ENCODE assay signal across 21 cellular contexts in the genomic region with DNA sequence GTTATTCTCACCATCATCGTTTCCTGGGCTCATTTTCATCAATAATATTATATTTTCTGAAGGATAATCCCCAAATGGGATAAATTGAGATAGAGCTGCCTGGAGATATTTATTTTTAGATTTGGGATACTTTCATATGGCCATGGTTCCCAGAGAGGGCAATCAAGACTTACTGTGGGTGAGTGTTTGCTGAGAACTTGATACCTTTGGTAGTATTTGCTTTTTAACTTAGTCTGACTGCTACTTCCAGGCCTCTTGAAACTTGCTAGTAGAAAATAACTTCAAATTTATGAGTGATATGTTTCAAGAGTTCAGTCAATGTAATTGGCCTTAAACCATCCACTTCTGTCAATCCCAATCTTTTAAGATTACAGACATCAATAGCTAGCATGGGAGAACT.
DNase-seq lines count a peak whose midpoint lies in the region; ATAC-seq, FAIRE-seq and TF ChIP-seq lines count a peak whose summit lies in the region.
"Had no signal": no experiment of that assay in that cellular context is flagged by ENCODE, and none has a peak within 500 bp of the region (broad histone marks: within the 10 kb centered on the region; RNA-seq: fewer than 3 reads in every experiment).

No MANE protein-coding gene starts in this region.

- intact Hi-C loops in left lung (cut with DNase I): no loop called here

- no peaks in the 10 kb centered on the region for H3K27me3 ChIP-seq in left lung
- H3K27me3 ChIP-seq: BE2C had no signal

- no peak overlapping the region for H3K27ac ChIP-seq in left lung
- H3K27ac ChIP-seq: A549; BLaER1 treated with 17β-estradiol and CSF1 and Interleukin-3, amounts not matched to agents 10 nM and 100 nM; GM23248 had no signal

- peak; percentile 50 for DNase-seq in DMS53 (lab: John Stamatoyannopoulos, UW)
- DNase-seq in GM19239 (ENCODE audit: insufficient read length, low spot score): no peak
- DNase-seq in left lung: no peak
- no peak for DNase-seq in NCI-H187 treated with DMSO at 0.1 percent for 48 hours (lab: John Stamatoyannopoulos, UW)
- no peak for DNase-seq in RPMI8226
- DNase-seq: 8988T; ACHN; AML-193; BE2C; CD4-positive, alpha-beta T cell; CD8-positive, alpha-beta memory T cell; DMS 273 treated with DMSO at 0.1 percent for 48 hours; DND-41; GM23248; H9 had no signal

- peaks cover 0 to 2% of the 10 kb centered on the region in 2 donors for H3K9me3 ChIP-seq in left lung
- H3K9me3 ChIP-seq: A549, BE2C had no signal

- H3K36me3 ChIP-seq in left lung: no peaks in the 10 kb centered on the region
- H3K36me3 ChIP-seq: BE2C; BLaER1 treated with 17β-estradiol and CSF1 and Interleukin-3, amounts not matched to agents 10 nM and 100 nM had no signal

- FAIRE-seq in GM19239 (lab: Jason Lieb, UNC): peak; percentile 62
- FAIRE-seq: A549, D721Med, GM12892 had no signal

- TF ChIP-seq CTCF in left lung (IDR thresholded peaks at IDR 0.05): no peak

- H3K4me1 ChIP-seq in left lung: no peaks in the 10 kb centered on the region
- H3K4me1 ChIP-seq: A549; BE2C; BLaER1 treated with 17β-estradiol and CSF1 and Interleukin-3, amounts not matched to agents 10 nM and 100 nM had no signal

- ATAC-seq in left lung (peak; percentile 91), esophagus mucosa (no peak)
- ATAC-seq: A549, HCT116 had no signal

- H3K4me3 ChIP-seq in left lung: no peak overlapping the region
- H3K4me3 ChIP-seq: A549; BLaER1 treated with 17β-estradiol and CSF1 and Interleukin-3, amounts not matched to agents 10 nM and 100 nM; GM23248 had no signal
